ENCODE assay signal across 12 cellular contexts in the genomic region with DNA sequence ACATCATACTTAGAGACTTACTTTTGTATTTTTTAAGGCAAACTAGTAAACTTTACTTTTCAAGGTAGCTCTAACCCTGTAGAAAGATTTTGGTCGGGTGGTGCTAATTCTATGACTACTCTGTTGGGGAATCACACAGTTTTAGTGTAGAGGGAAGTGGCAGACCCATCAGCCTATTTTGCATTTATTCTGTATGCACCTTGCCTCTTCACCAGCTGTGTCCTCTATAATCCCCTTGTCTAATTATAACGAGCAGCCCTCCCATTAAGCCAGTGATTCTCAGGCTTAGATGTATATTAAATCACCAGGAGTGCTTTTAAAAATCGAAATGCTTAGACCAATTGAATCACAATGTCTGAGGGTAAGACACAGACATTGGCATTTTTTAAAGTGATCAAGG.
DNase-seq lines count a peak whose midpoint lies in the region; ATAC-seq and TF ChIP-seq lines count a peak whose summit lies in the region.
"Had no signal": no experiment of that assay in that cellular context is flagged by ENCODE, and none has a peak within 500 bp of the region (broad histone marks: within the 10 kb centered on the region; RNA-seq: fewer than 3 reads in every experiment).

No MANE protein-coding gene starts in this region.

- H3K9me3 ChIP-seq in iPS-20b (ENCODE audit: insufficient read depth, low read depth, low read length) = no peaks in the 10 kb centered on the region

- H3K4me3 Mint-ChIP-seq in activated CD8-positive, alpha-beta memory T cell treated with anti-CD3 and anti-CD28 coated beads, Interleukin-2, amount 10 ng/mL, durations not matched to agents 7 days and 5 days = no peak overlapping the region
- no peak overlapping the region for H3K4me3 Mint-ChIP-seq in chondrocyte (ENCODE audit: unreplicated experiment)

- peaks cover 12% of the 10 kb centered on the region for H3K4me1 Mint-ChIP-seq in activated CD8-positive, alpha-beta memory T cell treated with anti-CD3 and anti-CD28 coated beads, Interleukin-2, amount 10 ng/mL, durations not matched to agents 7 days and 5 days
- peaks cover 22% of the 10 kb centered on the region for H3K4me1 Mint-ChIP-seq in chondrocyte (ENCODE audit: low read depth)

- H3K4me1 ChIP-seq in iPS-20b (ENCODE audit: insufficient read depth, low read length) = peaks cover 63% of the 10 kb centered on the region

- peaks cover 14% of the 10 kb centered on the region for H3K36me3 ChIP-seq in iPS-20b (ENCODE audit: insufficient read depth, low read depth, low read length)

- H3K27ac ChIP-seq in iPS-20b (ENCODE audit: low read length) = peak overlapping the region; percentile 58

- H3K9me3 Mint-ChIP-seq in activated CD8-positive, alpha-beta memory T cell treated with anti-CD3 and anti-CD28 coated beads, Interleukin-2, amount 10 ng/mL, durations not matched to agents 7 days and 5 days (ENCODE audit: low read depth) = no peaks in the 10 kb centered on the region
- H3K9me3 Mint-ChIP-seq in chondrocyte (ENCODE audit: low read depth) = no peaks in the 10 kb centered on the region

- no peaks in the 10 kb centered on the region for H3K27me3 Mint-ChIP-seq in activated CD8-positive, alpha-beta memory T cell treated with anti-CD3 and anti-CD28 coated beads, Interleukin-2, amount 10 ng/mL, durations not matched to agents 7 days and 5 days
- peaks cover 2% of the 10 kb centered on the region for H3K27me3 Mint-ChIP-seq in chondrocyte (ENCODE audit: low read depth)

- peak overlapping the region; percentile 43; the same call in 1 of the 2 replicates for H3K4me3 ChIP-seq in iPS-20b (ENCODE audit: low read length)

- peak overlapping the region; percentile 55; the same call in 1 of the 2 replicates for H3K9ac ChIP-seq in iPS-20b (ENCODE audit: low read depth, low read length)

- ATAC-seq in GM18870 (IDR thresholded peaks at IDR 0.05; ENCODE audit: unreplicated experiment) (peak; percentile 45), GM21825 (IDR thresholded peaks at IDR 0.05; ENCODE audit: unreplicated experiment) (peak; percentile 55), HG03565 (IDR thresholded peaks at IDR 0.05; ENCODE audit: unreplicated experiment) (peak; percentile 38)
- ATAC-seq in activated CD8-positive, alpha-beta memory T cell treated with anti-CD3 and anti-CD28 coated beads, Interleukin-2, amount 10 ng/mL, durations not matched to agents 7 days and 5 days = no peak
- ATAC-seq: sciatic nerve had no signal

- H3K27ac Mint-ChIP-seq in activated CD8-positive, alpha-beta memory T cell treated with anti-CD3 and anti-CD28 coated beads, Interleukin-2, amount 10 ng/mL, durations not matched to agents 7 days and 5 days = no peak overlapping the region
- H3K27ac Mint-ChIP-seq in chondrocyte (ENCODE audit: unreplicated experiment) = no peak overlapping the region

- CTCF ChIA-PET in activated CD8-positive, alpha-beta memory T cell treated with anti-CD3 and anti-CD28 coated beads, Interleukin-2, amount 10 ng/mL, durations not matched to agents 7 days and 5 days (lab: Charles Lee) = interaction anchor here (1.6 kb wide), 2 partner anchors 11 to 55 kb away, joined by 3 to 5 read pairs; no protein-coding TSS in a partner anchor

- H3K36me3 Mint-ChIP-seq in activated CD8-positive, alpha-beta memory T cell treated with anti-CD3 and anti-CD28 coated beads, Interleukin-2, amount 10 ng/mL, durations not matched to agents 7 days and 5 days = peaks cover 1% of the 10 kb centered on the region
- H3K36me3 Mint-ChIP-seq in chondrocyte (ENCODE audit: low read depth) = no peaks in the 10 kb centered on the region

- no peak for DNase-seq in NK-92 (lab: John Stamatoyannopoulos, UW; ENCODE audit: unreplicated experiment)
- DNase-seq in activated CD8-positive, alpha-beta memory T cell treated with anti-CD3 and anti-CD28 coated beads, Interleukin-2, amount 10 ng/mL, durations not matched to agents 7 days and 5 days = no peak
- DNase-seq in UCSD-AML1 (lab: John Stamatoyannopoulos, UW; ENCODE audit: unreplicated experiment) = no peak
- DNase-seq in chondrocyte (ENCODE audit: low spot score) = no peak
- DNase-seq: activated effector memory CD4-positive, alpha-beta T cell treated with anti-CD3 and anti-CD28 coated beads, Interleukin-2, amount 50 U/mL, for 16 hours; DMS79 treated with DMSO at 0.1 percent for 48 hours; NCI-H510A treated with DMSO at 0.1 percent for 48 hours had no signal

- no peaks in the 10 kb centered on the region for H3K27me3 ChIP-seq in iPS-20b (ENCODE audit: insufficient read depth, low read length)

- no peak for TF ChIP-seq CTCF in chondrocyte (IDR thresholded peaks at IDR 0.05)
